8 cellular contexts compared by ENCODE assay signal in genomic region chr9:66153021-66153725, GRCh38.
DNase-seq lines count a peak whose midpoint lies in the region; ATAC-seq and TF ChIP-seq lines count a peak whose summit lies in the region.
"Not testable (repeated sequence)": the region's sequence is repeated elsewhere in the genome, so short reads cannot be mapped to it uniquely, and the experiment has no call there.

No MANE protein-coding gene starts in this region.

- H3K27me3 ChIP-seq in BLaER1 treated with 17β-estradiol and CSF1 and Interleukin-3, amounts not matched to agents 10 nM and 100 nM; lung (ENCODE audit: control insufficient read depth, insufficient read depth): not testable (repeated sequence)

- H4K20me1 ChIP-seq in BLaER1 treated with 17β-estradiol and CSF1 and Interleukin-3, amounts not matched to agents 10 nM and 100 nM = not testable (repeated sequence)

- H3K9me3 ChIP-seq in BLaER1 treated with 17β-estradiol and CSF1 and Interleukin-3, amounts not matched to agents 10 nM and 100 nM (replicated peaks in 1 of 11); lung (ENCODE audit: control insufficient read depth in 2 of 2, insufficient read depth in 1 of 2, low read length in 1 of 2): not testable (repeated sequence)

- not testable (repeated sequence) for TF ChIP-seq POLR2A in NB4 (IDR thresholded peaks at IDR 0.05; ENCODE audit: extremely low read depth, insufficient read length)

- peak; percentile 100 for ATAC-seq in GM19351 (IDR thresholded peaks at IDR 0.05; ENCODE audit: unreplicated experiment)
- peak; percentile 100 for ATAC-seq in HG02970 (IDR thresholded peaks at IDR 0.05; ENCODE audit: low FRiP score, unreplicated experiment)
- peak; percentile 100 for ATAC-seq in activated T-cell treated with anti-CD3 and anti-CD28 coated beads, Interleukin-2, amount 50 U/mL, for 4 hours
- peak; percentile 98 for ATAC-seq in lung (ENCODE audit: insufficient read depth, low FRiP score)

- not testable (repeated sequence) for H3K36me3 ChIP-seq in BLaER1 treated with 17β-estradiol and CSF1 and Interleukin-3, amounts not matched to agents 10 nM and 100 nM; lung (ENCODE audit: control insufficient read depth in 2 of 2, insufficient read depth in 2 of 2, low read length in 2 of 2)

- H3K4me1 Mint-ChIP-seq in activated T-cell treated with anti-CD3 and anti-CD28 coated beads, Interleukin-2, amount 50 U/mL, for 4 hours (ENCODE audit: low read depth) = not testable (repeated sequence)

- H3K27me3 Mint-ChIP-seq in activated T-cell treated with anti-CD3 and anti-CD28 coated beads, Interleukin-2, amount 50 U/mL, for 4 hours (ENCODE audit: low read depth) = not testable (repeated sequence)

- H3K4me2 ChIP-seq in BLaER1 treated with 17β-estradiol and CSF1 and Interleukin-3, amounts not matched to agents 10 nM and 100 nM = peak overlapping the region; percentile 40 to 67 (median 60); a peak in 18 of 22 replicates

- H3K36me3 Mint-ChIP-seq in activated T-cell treated with anti-CD3 and anti-CD28 coated beads, Interleukin-2, amount 50 U/mL, for 4 hours (ENCODE audit: insufficient read depth) = not testable (repeated sequence)

- peak overlapping the region; percentile 42 to 54 (median 47); a peak in 17 of 20 replicates for H3K4me3 ChIP-seq in BLaER1 treated with 17β-estradiol and CSF1 and Interleukin-3, amounts not matched to agents 10 nM and 100 nM
- not testable (repeated sequence) for H3K4me3 ChIP-seq in NB4 (ENCODE audit: low read depth, low read length); lung

- WGBS in lung, 2 donors = 0 to 2% methylated on average over 26 to 30 of the region's 59 CpGs

- H3K27ac ChIP-seq in BLaER1 treated with 17β-estradiol and CSF1 and Interleukin-3, amounts not matched to agents 10 nM and 100 nM; epithelial cell of prostate; lung (ENCODE audit: low read depth in 1 of 2, low read length in 1 of 2): not testable (repeated sequence)

- not testable (repeated sequence) for TF ChIP-seq CTCF in NB4 (IDR thresholded peaks at IDR 0.05; ENCODE audit: low read depth, low read length); lung (IDR thresholded peaks at IDR 0.05; ENCODE audit: control extremely low read depth, extremely low read depth)

- not testable (repeated sequence) for H3K9me3 Mint-ChIP-seq in activated T-cell treated with anti-CD3 and anti-CD28 coated beads, Interleukin-2, amount 50 U/mL, for 4 hours

- not testable (repeated sequence) for H3K4me3 Mint-ChIP-seq in activated T-cell treated with anti-CD3 and anti-CD28 coated beads, Interleukin-2, amount 50 U/mL, for 4 hours

- H3K9ac ChIP-seq in BLaER1 treated with 17β-estradiol and CSF1 and Interleukin-3, amounts not matched to agents 10 nM and 100 nM = not testable (repeated sequence)

- not testable (repeated sequence) for H3K4me1 ChIP-seq in BLaER1 treated with 17β-estradiol and CSF1 and Interleukin-3, amounts not matched to agents 10 nM and 100 nM; lung (ENCODE audit: control insufficient read depth in 2 of 2, insufficient read depth in 2 of 2, low read length in 2 of 2)

- DNase-seq in NB4 (ENCODE audit: low read depth) (peak; percentile 57), epithelial cell of prostate (ENCODE audit: low read depth, low spot score) (peak; percentile 20), lung (ENCODE audit: low spot score) (peak; percentile 46)
- peak; percentile 10 for DNase-seq in activated T-cell treated with anti-CD3 and anti-CD28 coated beads, Interleukin-2, amount 50 U/mL, for 4 hours
- peak; percentile 6 for DNase-seq in stimulated activated CD4-positive, alpha-beta T cell treated with anti-CD3 and anti-CD28 coated beads, Interleukin-2, amount 100 ng/mL, for 4 hours (ENCODE audit: low read depth)

Comparison
In these comparisons a context has a peak if more than half of its experiments do, and no peak if none do; other contexts are left out.
1. DNase-seq: peak in every context shown above with its lines; median percentile 57 in NB4; 46 in lung; 20 in epithelial cell of prostate; 10 in activated T-cell treated with anti-CD3 and anti-CD28 coated beads, Interleukin-2, amount 50 U/mL, for 4 hours; 6 in stimulated activated CD4-positive, alpha-beta T cell treated with anti-CD3 and anti-CD28 coated beads, Interleukin-2, amount 100 ng/mL, for 4 hours.